ENCODE assay signal across 13 cellular contexts in genomic region chr1:62285984-62286481, GRCh38. TPM values are rescaled to one million over a fixed set of nuclear protein-coding genes. Genes with fewer than 3 reads are reported as not detected.
DNase-seq lines count a peak whose midpoint lies in the region; ATAC-seq, FAIRE-seq and TF ChIP-seq lines count a peak whose summit lies in the region.
"Had no signal": no experiment of that assay in that cellular context is flagged by ENCODE, and none has a peak within 500 bp of the region (broad histone marks: within the 10 kb centered on the region; RNA-seq: fewer than 3 reads in every experiment).

No MANE protein-coding gene starts in this region.

- CTCF ChIA-PET in HepG2 (lab: Yijun Ruan, JAX; ENCODE audit: low intra/inter-chr PET ratio, low total read pairs) = no interaction called here

- H3K4me1 ChIP-seq in HepG2 (ENCODE audit: insufficient read depth, low read length) = peaks cover 70% of the 10 kb centered on the region
- peaks cover 0 to 25% (median 11%) of the 10 kb centered on the region in 4 donors for H3K4me1 ChIP-seq in transverse colon

- H3K4me3 Mint-ChIP-seq in chondrocyte (ENCODE audit: unreplicated experiment) = peak overlapping the region; percentile 55

- H3K27me3 ChIP-seq in HepG2 (ENCODE audit: control insufficient read depth in 1 of 2, insufficient read depth in 2 of 2, low read length in 2 of 2) (no peaks in the 10 kb centered on the region), transverse colon (peaks cover 8% of the 10 kb centered on the region)

- 16% methylated on average over 15 of the region's 15 CpGs for WGBS in HepG2 (ENCODE audit: low lambda C conversion rate)
- 28 to 37% methylated on average over 7 to 15 of the region's 15 CpGs for WGBS in transverse colon (ENCODE audit: low coverage in 1 of 2), 2 donors

- H3K27me3 Mint-ChIP-seq in chondrocyte (ENCODE audit: low read depth) = peaks cover 47% of the 10 kb centered on the region

- peak; percentile 75 for ATAC-seq in HepG2
- no peak for ATAC-seq in GM19397 (IDR thresholded peaks at IDR 0.05; ENCODE audit: unreplicated experiment)
- no peak for ATAC-seq in GM18511 (IDR thresholded peaks at IDR 0.05; ENCODE audit: unreplicated experiment)
- ATAC-seq: left cardiac atrium had no signal

- no peak overlapping the region for H2AFZ ChIP-seq in HepG2 (ENCODE audit: low read length)

- H3K36me3 ChIP-seq in HepG2 (replicated peaks in 1 of 2; ENCODE audit: control insufficient read depth in 1 of 2, insufficient read depth in 2 of 2, low read length in 2 of 2) (peaks cover 2 to 10% of the 10 kb centered on the region in 2 experiments; a peak in 2 of 5 replicates), transverse colon (no peaks in the 10 kb centered on the region)

- H3K4me3 ChIP-seq in HepG2 (replicated peaks in 1 of 3; ENCODE audit: insufficient read depth in 1 of 3, low read depth in 2 of 3, low read length in 3 of 3) (peak overlapping the region in 2 of 3 experiments; percentile 5 to 47; a peak in 2 of 6 replicates), transverse colon (peak overlapping the region in 2 of 4 donors; percentile 7 to 30)

- no peaks in the 10 kb centered on the region for H4K20me1 ChIP-seq in HepG2 (ENCODE audit: insufficient read depth, low read length)

- TF ChIP-seq RAD21 in HepG2 (CRISPR knock-in tag; IDR thresholded peaks at IDR 0.05) = 0 out of 2 replicates have a peak, but pooled peaks have one; percentile 11

- in situ Hi-C loops in HepG2 (cut with HindIII; ENCODE audit: extremely low pct_ligation_motif_present, low pct_unique_long_range_greater_than_20kb) (no loop called here), transverse colon (cut with MboI; ENCODE audit: low pct_ligation_motif_present in 1 of 4, low pct_unique_long_range_greater_than_20kb in 1 of 4, low sequenced_read_pairs in 3 of 4) (no loop called here)

- H3K79me2 ChIP-seq in HepG2 (ENCODE audit: insufficient read depth, low read length) = peaks cover 41% of the 10 kb centered on the region

- BruUV-seq in HepG2 (replicated peaks; lab: Mats Ljungman, UMichigan) = no TSS peak

- TF ChIP-seq EP300 in HepG2 (IDR thresholded peaks at IDR 0.05; ENCODE audit: low read depth in 2 of 2, low read length in 2 of 2) (peak in 1 of 2 experiments; percentile 40; a peak in 1 of 4 replicates), HepG2 (CRISPR knock-in tag; IDR thresholded peaks at IDR 0.05; ENCODE audit: borderline replicate concordance) (no peak), transverse colon (IDR thresholded peaks at IDR 0.05; ENCODE audit: low read depth) (no peak)

- H3K36me3 Mint-ChIP-seq in chondrocyte (ENCODE audit: low read depth) = no peaks in the 10 kb centered on the region

- TF ChIP-seq CTCF in chondrocyte (IDR thresholded peaks at IDR 0.05) (no peak), HepG2 (CRISPR knock-in tag; IDR thresholded peaks at IDR 0.05) (no peak), transverse colon (IDR thresholded peaks at IDR 0.05) (no peak)

- H3K9me3 ChIP-seq in HepG2 (ENCODE audit: low read length) (peaks cover 5% of the 10 kb centered on the region; the same call in 1 of the 2 replicates), transverse colon (no peaks in the 10 kb centered on the region)

- H3K27ac ChIP-seq in HepG2 (ENCODE audit: extremely low read length, insufficient read depth, low read length) (peak overlapping the region; percentile 57), transverse colon (peak overlapping the region; percentile 17 to 35 (median 33))

- DNase-seq in NCI-H82 (lab: John Stamatoyannopoulos, UW) (peak; percentile 32), NCI-H82 treated with DMSO at 0.1 percent for 48 hours (lab: John Stamatoyannopoulos, UW; ENCODE audit: unreplicated experiment) (no peak), chondrocyte (ENCODE audit: low spot score) (no peak), HepG2 (ENCODE audit: low spot score) (peak; percentile 59), transverse colon (no peak), AG08396 (ENCODE audit: low spot score) (no peak)
- DNase-seq: activated CD8-positive, alpha-beta memory T cell treated with anti-CD3 and anti-CD28 coated beads, Interleukin-2, amount 50 U/mL, for 4 hours; GF-D8; left cardiac atrium had no signal

- TF ChIP-seq POLR2A in HepG2 (IDR thresholded peaks at IDR 0.05; ENCODE audit: insufficient read depth in 1 of 2, low read depth in 2 of 2, low read length in 2 of 2) = no peak
- TF ChIP-seq POLR2A in transverse colon (IDR thresholded peaks at IDR 0.05) = no peak

- peak overlapping the region; percentile 7; the same call in 1 of the 2 replicates for H3K9ac ChIP-seq in HepG2 (ENCODE audit: insufficient read depth, low read depth, low read length)

- POLR2A ChIA-PET in HepG2 (lab: Yijun Ruan, JAX) = interaction anchor here (0.9 to 3.3 kb wide), 2 partner anchors 33 to 150 kb away, joined by 4 to 12 read pairs; partner anchors contain the start of genes KANK4 and USP1

- H3K9me3 Mint-ChIP-seq in chondrocyte (ENCODE audit: low read depth) = peaks cover under 1% of the 10 kb centered on the region

- H3K4me1 Mint-ChIP-seq in chondrocyte (ENCODE audit: low read depth) = peaks cover 21% of the 10 kb centered on the region

- peak; percentile 88 for FAIRE-seq in HepG2 (lab: Jason Lieb, UNC)

- H3K4me2 ChIP-seq in HepG2 (ENCODE audit: low read depth, low read length) = peak overlapping the region; percentile 71

- H3K27ac Mint-ChIP-seq in chondrocyte (ENCODE audit: unreplicated experiment) = no peak overlapping the region

- intact Hi-C loops in HepG2 (cut with micrococcal nuclease; ENCODE audit: unreplicated experiment) (loop anchor here (5.0 kb wide), 1 partner anchor 44 kb away; no protein-coding TSS in a partner anchor), transverse colon (cut with DNase I; ENCODE audit: low total_unique reads) (no loop called here)

TF ChIP-seq in HepG2, 621 proteins besides CTCF, POLR2A, EP300 and RAD21 (continues in another document):
- TF ChIP-seq MED13 (CRISPR knock-in tag; IDR thresholded peaks at IDR 0.05) = 0 out of 2 replicates have a peak, but pooled peaks have one; percentile 3
- 0 out of 2 replicates have a peak, but pooled peaks have one; percentile 39 for TF ChIP-seq ZMYM2 (CRISPR knock-in tag; IDR thresholded peaks at IDR 0.05)
- 0 out of 2 replicates have a peak, but pooled peaks have one; percentile 49 for TF ChIP-seq MEF2D (CRISPR knock-in tag; IDR thresholded peaks at IDR 0.05)
- TF ChIP-seq ZNF367 (CRISPR knock-in tag; IDR thresholded peaks at IDR 0.05; ENCODE audit: borderline replicate concordance) = no peak
- peak; percentile 55 for TF ChIP-seq HNF4A (CRISPR knock-in tag; IDR thresholded peaks at IDR 0.05)
- TF ChIP-seq HNRNPLL (IDR thresholded peaks at IDR 0.05; ENCODE audit: low read depth, low read length, poor library complexity, severe bottlenecking) = no peak
- peak; percentile 83 for TF ChIP-seq ZKSCAN5 (CRISPR knock-in tag; IDR thresholded peaks at IDR 0.05)
- TF ChIP-seq TFE3 (CRISPR knock-in tag; IDR thresholded peaks at IDR 0.05) = peak; percentile 83
- TF ChIP-seq HMG20A (CRISPR knock-in tag; IDR thresholded peaks at IDR 0.05; ENCODE audit: borderline replicate concordance) = no peak
- TF ChIP-seq ZNF782 (CRISPR knock-in tag; IDR thresholded peaks at IDR 0.05; ENCODE audit: borderline replicate concordance) = no peak
- TF ChIP-seq EED (CRISPR knock-in tag; IDR thresholded peaks at IDR 0.05) = no peak
- 0 out of 2 replicates have a peak, but pooled peaks have one; percentile 31 for TF ChIP-seq DPF2 (CRISPR knock-in tag; IDR thresholded peaks at IDR 0.05; ENCODE audit: borderline replicate concordance, low read depth)

RNA-seq across cellular contexts. Expression of gene KANK4, which starts 33.2 kb away (rescaled TPM):
- 1.3 to 3.4 TPM (median 1.4 TPM) in 3 replicates for total RNA-seq in chondrocyte
- 25.7 and 28.8 TPM in 2 replicates for total RNA-seq in HepG2 (2016; rRNA removed; fragmentation: Illumina TruSeq; extraction: Trizol)
- total RNA-seq in HepG2 (2016; cell fraction: cytosol; rRNA removed; fragmentation: Illumina TruSeq; extraction: Trizol; ENCODE audit: low read depth) = 8.0 and 8.5 TPM in 2 replicates
- 25.9 and 29.8 TPM in 2 replicates for total RNA-seq in HepG2 (2016; cell fraction: insoluble cytoplasmic fraction; rRNA removed; fragmentation: Illumina TruSeq; extraction: Trizol)
- 21.3 and 22.4 TPM in 2 replicates for total RNA-seq in HepG2 (2016; cell fraction: membrane; rRNA removed; fragmentation: Illumina TruSeq; extraction: Trizol)
- total RNA-seq in HepG2 (2016; cell fraction: nucleus; rRNA removed; fragmentation: Illumina TruSeq; extraction: Trizol) = 17.2 and 19.3 TPM in 2 replicates
- 10.9 and 16.1 TPM in 2 replicates for polyA plus RNA-seq in HepG2 (2011; rRNA removed)
- polyA plus RNA-seq in HepG2 (2011; cell fraction: cytosol; rRNA removed) = 8.1 and 12.4 TPM in 2 replicates
- polyA plus RNA-seq in HepG2 (2011; cell fraction: nucleus; rRNA removed) = 7.0 and 9.0 TPM in 2 replicates
- 5.0 and 7.0 TPM in 2 replicates for polyA plus RNA-seq in HepG2 (2012)
- polyA plus RNA-seq in HepG2 (2016; cell fraction: cytosol; fragmentation: Illumina TruSeq; extraction: Trizol; ENCODE audit: low read depth) = 4.5 and 5.1 TPM in 2 replicates
- polyA plus RNA-seq in HepG2 (2016; cell fraction: insoluble cytoplasmic fraction; fragmentation: Illumina TruSeq; extraction: Trizol; ENCODE audit: low read depth) = 23.3 and 29.4 TPM in 2 replicates
- 12.8 and 13.9 TPM in 2 replicates for polyA plus RNA-seq in HepG2 (2016; cell fraction: membrane; fragmentation: Illumina TruSeq; extraction: Trizol; ENCODE audit: low read depth)
- 24.3 and 25.9 TPM in 2 replicates for polyA plus RNA-seq in HepG2 (2016; cell fraction: nucleus; fragmentation: Illumina TruSeq; extraction: Trizol; ENCODE audit: insufficient read depth, low read depth)
- 40.6 TPM in 1 of 2 replicates, not detected in the other for polyA minus RNA-seq in HepG2 (2011; rRNA and poly(A)+ RNA removed; ENCODE audit: low replicate concordance)
- 11.2 and 15.2 TPM in 2 replicates for polyA minus RNA-seq in HepG2 (2011; cell fraction: cytosol; rRNA and poly(A)+ RNA removed)
- 13.4 and 15.2 TPM in 2 replicates for polyA minus RNA-seq in HepG2 (2011; cell fraction: nucleus; rRNA and poly(A)+ RNA removed)
- total RNA-seq in transverse colon = 1 to 10 TPM in 2 of 4 donors, not detected in 2; 1.2 to 1.3 TPM
- total RNA-seq: fibroblast of lung had no signal
- polyA plus RNA-seq: AG04450, fibroblast of lung had no signal

Comparison
In these comparisons a context has a peak if more than half of its experiments do, and no peak if none do; other contexts are left out.
1. DNase-seq: peak in NCI-H82 (single experiment) and HepG2 (single experiment); none in NCI-H82 treated with DMSO at 0.1 percent for 48 hours (single experiment), chondrocyte (single experiment), transverse colon (single experiment) and AG08396 (single experiment).